In genomic region chr7:149598721-149599308, GRCh38 we compare ENCODE assay signal across 8 cellular contexts.
DNase-seq lines count a peak whose midpoint lies in the region; ATAC-seq and TF ChIP-seq lines count a peak whose summit lies in the region.

No MANE protein-coding gene starts in this region.

- peak; percentile 43 for TF ChIP-seq CTCF in GM13976 (IDR thresholded peaks at IDR 0.05; ENCODE audit: borderline replicate concordance, control extremely low read depth, extremely low read depth, insufficient read depth, missing control alignments)

- ATAC-seq in GM19035 (IDR thresholded peaks at IDR 0.05; ENCODE audit: unreplicated experiment), result no peak

- peak; percentile 66 for DNase-seq in AG20443 (ENCODE audit: low spot score)
- peak; percentile 54 for DNase-seq in GM13976 (ENCODE audit: low spot score)
- DNase-seq in MV-4-11 (lab: John Stamatoyannopoulos, UW), result peak; percentile 4
- DNase-seq in cerebellum (ENCODE audit: low spot score), result peak; percentile 66
- DNase-seq in myocyte (ENCODE audit: low read depth), result peak; percentile 62
- no peak for DNase-seq in cerebellar nuclear complex (lab: John Stamatoyannopoulos, UW)
- no peak for DNase-seq in dedifferentiated amniotic fluid mesenchymal stem cell (ENCODE audit: extremely low spot score)

- in situ Hi-C loops in GM13976 (cut with MboI; ENCODE audit: low sequenced_read_pairs, unreplicated experiment), result no loop called here

Comparison
In these comparisons a context has a peak if more than half of its experiments do, and no peak if none do; other contexts are left out.
1. DNase-seq: peak in AG20443 (single experiment), GM13976 (single experiment), MV-4-11 (single experiment), cerebellum (single experiment) and myocyte (single experiment); none in cerebellar nuclear complex (0 of 2) and dedifferentiated amniotic fluid mesenchymal stem cell (single experiment).